Comparison of ENCODE assay signal across 1 cellular context in genomic region chrX:153052534-153052933, GRCh38.
TF ChIP-seq lines count a peak whose summit lies in the region.

No MANE protein-coding gene starts in this region.

TF ChIP-seq in SK-N-SH treated with all-trans-retinoic acid at 6 μM for 48 hours, 23 proteins besides CTCF, POLR2A, EP300 and RAD21 (continued from another document):
- TF ChIP-seq PPARA (CRISPR knock-in tag; IDR thresholded peaks at IDR 0.05; ENCODE audit: borderline replicate concordance) (no peak), ZNF565 (CRISPR knock-in tag; conservative IDR thresholded peaks at IDR 0.05; ENCODE audit: low read depth) (no peak), RARB (CRISPR knock-in tag; IDR thresholded peaks at IDR 0.05) (no peak), GLIS3 (CRISPR knock-in tag; IDR thresholded peaks at IDR 0.05) (no peak), ZNF8 (CRISPR knock-in tag; IDR thresholded peaks at IDR 0.05) (no peak), ZFP3 (CRISPR knock-in tag; IDR thresholded peaks at IDR 0.05) (no peak), POU6F1 (CRISPR knock-in tag; IDR thresholded peaks at IDR 0.05; ENCODE audit: borderline replicate concordance, low read depth) (no peak), PATZ1 (CRISPR knock-in tag; IDR thresholded peaks at IDR 0.05; ENCODE audit: borderline replicate concordance) (no peak)
